In the genomic region with DNA sequence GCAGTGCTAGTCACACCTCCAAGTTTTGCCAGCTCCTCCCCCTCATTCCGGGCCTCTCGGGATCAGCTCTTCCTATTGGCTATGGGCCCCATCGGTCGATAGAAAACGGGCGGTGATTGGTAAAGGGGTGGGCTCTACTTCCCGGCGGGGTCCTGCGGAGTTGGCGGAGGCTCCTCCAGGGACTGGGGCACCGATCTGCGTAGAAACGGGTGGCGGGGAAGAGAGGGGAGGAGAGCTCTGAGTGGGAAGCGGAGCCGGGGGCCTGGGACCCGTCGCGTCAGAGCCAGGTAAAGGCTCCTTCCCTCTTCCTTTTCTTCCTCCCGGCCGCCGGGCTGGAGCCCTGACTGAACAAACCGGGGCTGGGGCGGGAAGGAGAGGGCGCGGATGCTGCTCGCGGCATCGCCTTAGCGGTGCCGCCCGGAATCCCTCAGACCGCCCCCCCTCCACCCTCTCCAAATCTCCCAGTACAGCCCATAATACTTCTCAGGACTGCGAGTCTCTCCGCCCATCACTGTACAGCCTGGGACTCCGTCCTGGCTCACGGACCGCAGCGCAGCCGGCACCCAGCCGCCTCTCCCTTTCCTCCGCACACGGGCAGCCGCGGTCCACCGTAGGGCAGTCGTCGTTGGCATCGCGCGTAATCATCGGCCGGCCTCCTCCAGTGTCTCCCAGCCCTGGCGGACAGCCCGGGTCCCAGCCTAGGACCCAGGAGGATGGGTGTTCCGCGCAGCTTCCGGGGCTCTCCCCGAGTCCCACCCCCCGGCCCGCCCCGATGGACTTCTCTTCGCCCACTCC, we compare ENCODE assay signal across 8 cellular contexts. TPM values are rescaled to one million over a fixed set of nuclear protein-coding genes. Genes with fewer than 3 reads are reported as not detected.
A peak's percentile ranks its signal among the peaks of the same experiment; 100 is the strongest.
DNase-seq lines count a peak whose midpoint lies in the region; ATAC-seq and TF ChIP-seq lines count a peak whose summit lies in the region.
"Not testable (repeated sequence)": the region's sequence is repeated elsewhere in the genome, so short reads cannot be mapped to it uniquely, and the experiment has no call there.

A gene (plus strand): TSS at position 178 of the 795 bp plus-strand sequence. CDS start 2,430 bp downstream, outside the sequence.

- CTCF ChIA-PET in activated naive CD4-positive, alpha-beta T cell treated with anti-CD3 and anti-CD28 coated beads for 36 hours (lab: Charles Lee) = not testable (repeated sequence)

- TF ChIP-seq CTCF in HFF-Myc (IDR thresholded peaks at IDR 0.05; ENCODE audit: low read depth, low read length, missing control alignments); fibroblast of villous mesenchyme (IDR thresholded peaks at IDR 0.05; ENCODE audit: insufficient read depth, low read depth, low read length); natural killer cell (IDR thresholded peaks at IDR 0.05): not testable (repeated sequence)

- not testable (repeated sequence) for H3K27me3 Mint-ChIP-seq in activated naive CD4-positive, alpha-beta T cell treated with anti-CD3 and anti-CD28 coated beads for 36 hours (ENCODE audit: low read depth); natural killer cell (ENCODE audit: low read depth in 2 of 2)

- not testable (repeated sequence) for H3K4me1 Mint-ChIP-seq in activated naive CD4-positive, alpha-beta T cell treated with anti-CD3 and anti-CD28 coated beads for 36 hours (ENCODE audit: low read depth); natural killer cell

- peak; percentile 4 for DNase-seq in DMS114 treated with DMSO at 0.1 percent for 48 hours (lab: John Stamatoyannopoulos, UW; ENCODE audit: unreplicated experiment)
- peak; percentile 11 for DNase-seq in HFF-Myc (ENCODE audit: extremely low read depth, low read depth)
- peak; percentile 3 for DNase-seq in NCI-H1105 (lab: John Stamatoyannopoulos, UW)
- peak; percentile 25 for DNase-seq in T follicular helper cell (ENCODE audit: low read depth)
- DNase-seq in activated naive CD4-positive, alpha-beta T cell treated with anti-CD3 and anti-CD28 coated beads for 36 hours = peak; percentile 53
- DNase-seq in fibroblast of villous mesenchyme (ENCODE audit: low read depth) = peak; percentile 56
- DNase-seq in natural killer cell = peak; percentile 49
- peak; percentile 22 for DNase-seq in stimulated activated CD8-positive, alpha-beta memory T cell treated with anti-CD3 and anti-CD28 coated beads, Interleukin-4, amount 100 ng/mL, for 24 hours (ENCODE audit: low read depth)

- ATAC-seq in natural killer cell = peak in 1 of 3 donors; percentile 1

- intact Hi-C loops in activated naive CD4-positive, alpha-beta T cell treated with anti-CD3 and anti-CD28 coated beads for 36 hours (cut with micrococcal nuclease); natural killer cell (cut with micrococcal nuclease): not testable (repeated sequence)

- H3K36me3 Mint-ChIP-seq in activated naive CD4-positive, alpha-beta T cell treated with anti-CD3 and anti-CD28 coated beads for 36 hours (ENCODE audit: low read depth); natural killer cell: not testable (repeated sequence)

- H3K27ac Mint-ChIP-seq in activated naive CD4-positive, alpha-beta T cell treated with anti-CD3 and anti-CD28 coated beads for 36 hours = peak within 1 kb of the TSS; percentile 65
- H3K27ac Mint-ChIP-seq in natural killer cell = peak within 1 kb of the TSS; percentile 63 to 83

- H3K4me3 ChIP-seq in HFF-Myc (replicated peaks; ENCODE audit: low read depth, low read length) = peak within 1 kb of the TSS; percentile 42
- peak within 1 kb of the TSS; percentile 60 for H3K4me3 ChIP-seq in fibroblast of villous mesenchyme (ENCODE audit: low read depth, low read length)

- H3K9me3 Mint-ChIP-seq in activated naive CD4-positive, alpha-beta T cell treated with anti-CD3 and anti-CD28 coated beads for 36 hours; natural killer cell: not testable (repeated sequence)

- peak within 1 kb of the TSS; percentile 83 for H3K4me3 Mint-ChIP-seq in activated naive CD4-positive, alpha-beta T cell treated with anti-CD3 and anti-CD28 coated beads for 36 hours
- H3K4me3 Mint-ChIP-seq in natural killer cell = peak within 1 kb of the TSS; percentile 84

RNA-seq across cellular contexts. Expression of the gene that starts here (rescaled TPM):
- 10 to 100 TPM; 42.4 to 47.8 TPM for total RNA-seq in activated naive CD4-positive, alpha-beta T cell treated with anti-CD3 and anti-CD28 coated beads for 36 hours
- total RNA-seq in fibroblast of villous mesenchyme = 43.8 and 45.3 TPM in 2 replicates
- total RNA-seq in natural killer cell = 10 to 100 TPM; 40.6 to 62.8 (median 56.0) TPM

Comparison
In these comparisons a context has a peak if more than half of its experiments do, and no peak if none do; other contexts are left out.
1. DNase-seq: peak in every context shown above with its lines; median percentile 56 in fibroblast of villous mesenchyme; 53 in activated naive CD4-positive, alpha-beta T cell treated with anti-CD3 and anti-CD28 coated beads for 36 hours; 49 in natural killer cell; 25 in T follicular helper cell; 22 in stimulated activated CD8-positive, alpha-beta memory T cell treated with anti-CD3 and anti-CD28 coated beads, Interleukin-4, amount 100 ng/mL, for 24 hours; 11 in HFF-Myc; 4 in DMS114 treated with DMSO at 0.1 percent for 48 hours; 3 in NCI-H1105.